In the genomic region with DNA sequence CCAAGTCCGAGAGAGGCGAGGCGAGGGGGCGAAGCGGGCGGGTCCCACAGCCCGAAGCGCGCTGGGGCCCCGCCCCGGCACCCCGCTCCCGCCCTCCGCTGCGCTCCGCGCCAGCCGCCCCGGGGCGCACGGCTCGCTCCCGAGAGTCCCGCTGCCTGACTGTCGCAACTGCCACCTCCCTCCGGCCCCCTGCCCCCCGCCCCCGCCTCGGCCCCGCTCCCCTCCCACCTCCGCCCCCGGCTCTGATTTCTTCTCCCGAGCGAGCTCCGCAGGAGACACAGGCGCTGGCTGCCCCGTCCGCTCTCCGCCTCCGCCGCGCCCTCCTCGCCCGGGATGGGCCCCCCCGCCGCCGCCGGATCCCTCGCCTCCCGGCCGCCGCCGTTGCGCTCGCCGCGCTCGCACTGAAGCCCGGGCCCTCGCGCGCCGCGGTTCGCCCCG, we compare ENCODE assay signal across 13 cellular contexts. TPM values are rescaled to one million over a fixed set of nuclear protein-coding genes. Genes with fewer than 3 reads are reported as not detected.
A peak's percentile ranks its signal among the peaks of the same experiment; 100 is the strongest.
DNase-seq lines count a peak whose midpoint lies in the region; ATAC-seq, FAIRE-seq and TF ChIP-seq lines count a peak whose summit lies in the region.
"Had no signal": no experiment of that assay in that cellular context is flagged by ENCODE, and none has a peak within 500 bp of the region (broad histone marks: within the 10 kb centered on the region; RNA-seq: fewer than 3 reads in every experiment).

A gene (plus strand): TSS at position 250 of the 438 bp plus-strand sequence. CDS start 233 bp downstream, outside the sequence.

- H3K27ac Mint-ChIP-seq in activated naive CD4-positive, alpha-beta T cell treated with anti-CD3 and anti-CD28 coated beads for 36 hours = no peak within 1 kb of the TSS

- no peak within 1 kb of the TSS for H3K23ac ChIP-seq in mesendoderm (ENCODE audit: low read length)

- H3K9me3 Mint-ChIP-seq in activated naive CD4-positive, alpha-beta T cell treated with anti-CD3 and anti-CD28 coated beads for 36 hours = no peaks in the 10 kb centered on the region

- H4K8ac ChIP-seq in mesendoderm (ENCODE audit: low read depth, low read length) = no peak within 1 kb of the TSS

- TF ChIP-seq EP300 in upper lobe of left lung (IDR thresholded peaks at IDR 0.05) = no peak

- CTCF ChIA-PET in activated naive CD4-positive, alpha-beta T cell treated with anti-CD3 and anti-CD28 coated beads for 36 hours (lab: Charles Lee) = interaction anchor here (1.1 to 4.3 kb wide), 3 partner anchors 10 to 39 kb away, joined by 3 to 22 read pairs (median 11); no protein-coding TSS in a partner anchor

- no peak within 1 kb of the TSS for H4K5ac ChIP-seq in mesendoderm (ENCODE audit: low read length)

- no CpG with 5 or more reads among the region's 66 CpGs for WGBS in mesendoderm (ENCODE audit: extremely low coverage, insufficient coverage, low lambda C conversion rate)
- WGBS in upper lobe of left lung, 2 donors = 1% methylated on average over 13 to 15 of the region's 66 CpGs

- H2BK5ac ChIP-seq in mesendoderm (ENCODE audit: low read length) = no peak within 1 kb of the TSS

- H3K27ac ChIP-seq in breast epithelium = peak within 1 kb of the TSS; percentile 58 to 59
- H3K27ac ChIP-seq in mesendoderm (ENCODE audit: low read depth, low read length) = no peak within 1 kb of the TSS
- H3K27ac ChIP-seq in upper lobe of left lung = no peak within 1 kb of the TSS

- H3K4me1 ChIP-seq in breast epithelium (no peaks in the 10 kb centered on the region), mesendoderm (ENCODE audit: control insufficient read depth, low read depth, low read length) (peaks cover 14% of the 10 kb centered on the region), upper lobe of left lung (peaks cover 18 to 25% (median 20%) of the 10 kb centered on the region in 4 donors)

- H3K56ac ChIP-seq in mesendoderm (ENCODE audit: low read length) = peak within 1 kb of the TSS; percentile 77

- DNase-seq in activated naive CD4-positive, alpha-beta T cell treated with anti-CD3 and anti-CD28 coated beads for 36 hours = no peak
- no peak for DNase-seq in activated naive CD4-positive, alpha-beta T cell (lab: John Stamatoyannopoulos, UW)
- DNase-seq in breast epithelium (ENCODE audit: low spot score in 2 of 2) (no peak), mesendoderm (no peak), upper lobe of left lung (peak in 1 of 2 donors; percentile 89), NOMO-1 treated with DMSO at 0.1 percent for 48 hours (lab: John Stamatoyannopoulos, UW; ENCODE audit: unreplicated experiment) (no peak), RCC 7860 (ENCODE audit: low spot score) (no peak)
- DNase-seq: activated effector memory CD4-positive, alpha-beta T cell treated with anti-CD3 and anti-CD28 coated beads, Interleukin-2, amount 50 U/mL, for 16 hours; DND-41; HCEC 1CT; NCI-H1694 had no signal

- H3K79me1 ChIP-seq in mesendoderm (ENCODE audit: low read length) = no peaks in the 10 kb centered on the region

- H2AK5ac ChIP-seq in mesendoderm (ENCODE audit: low read length) = no peak within 1 kb of the TSS

- H3K36me3 ChIP-seq in breast epithelium = no peaks in the 10 kb centered on the region
- no peaks in the 10 kb centered on the region for H3K36me3 ChIP-seq in mesendoderm (ENCODE audit: control insufficient read depth, insufficient read depth, low read length)
- no peaks in the 10 kb centered on the region for H3K36me3 ChIP-seq in upper lobe of left lung

- intact Hi-C loops in activated naive CD4-positive, alpha-beta T cell treated with anti-CD3 and anti-CD28 coated beads for 36 hours (cut with micrococcal nuclease) = loop anchor here (10.0 kb wide), 1 partner anchor 255 kb away; no protein-coding TSS in a partner anchor
- intact Hi-C loops in breast epithelium (cut with DNase I; ENCODE audit: low total_unique reads) = loop anchor here (10.0 kb wide), 1 partner anchor 155 kb away; no protein-coding TSS in a partner anchor

- H3K9me3 ChIP-seq in breast epithelium = no peaks in the 10 kb centered on the region
- H3K9me3 ChIP-seq in upper lobe of left lung = no peaks in the 10 kb centered on the region

- H3K4me3 ChIP-seq in breast epithelium (peak within 1 kb of the TSS; percentile 32 to 81 (median 61)), mesendoderm (ENCODE audit: low read length) (no peak within 1 kb of the TSS), upper lobe of left lung (peak within 1 kb of the TSS in 3 of 4 donors; percentile 35 to 40 (median 40))

- no peak for FAIRE-seq in RCC 7860 (lab: Jason Lieb, UNC)

- H3K4me3 Mint-ChIP-seq in activated naive CD4-positive, alpha-beta T cell treated with anti-CD3 and anti-CD28 coated beads for 36 hours = peak within 1 kb of the TSS; percentile 55

- H2BK120ac ChIP-seq in mesendoderm (ENCODE audit: low read depth, low read length) = no peak within 1 kb of the TSS

- H3K9ac ChIP-seq in mesendoderm (ENCODE audit: low read length) = peak within 1 kb of the TSS; percentile 34

- no peak within 1 kb of the TSS for H3K4ac ChIP-seq in mesendoderm (ENCODE audit: low read depth, low read length)

- TF ChIP-seq CTCF in breast epithelium (IDR thresholded peaks at IDR 0.05) = no peak
- no peak for TF ChIP-seq CTCF in upper lobe of left lung (IDR thresholded peaks at IDR 0.05)

- H3K18ac ChIP-seq in mesendoderm (ENCODE audit: low read length) = no peak within 1 kb of the TSS

- H3K27me3 ChIP-seq in breast epithelium = peaks cover 3 to 8% of the 10 kb centered on the region in 2 donors
- peaks cover 40% of the 10 kb centered on the region for H3K27me3 ChIP-seq in mesendoderm (ENCODE audit: insufficient read depth, low read length, poor library complexity)
- H3K27me3 ChIP-seq in upper lobe of left lung = peaks cover 2 to 47% (median 28%) of the 10 kb centered on the region in 4 donors

- H3K79me2 ChIP-seq in mesendoderm (ENCODE audit: control insufficient read depth, insufficient read depth, low read length) = no peaks in the 10 kb centered on the region

- no peak within 1 kb of the TSS for H2BK15ac ChIP-seq in mesendoderm (replicated peaks; ENCODE audit: low read depth)

- no peak for TF ChIP-seq POLR2A in breast epithelium (IDR thresholded peaks at IDR 0.05)
- no peak for TF ChIP-seq POLR2A in upper lobe of left lung (IDR thresholded peaks at IDR 0.05)

- peaks cover 69% of the 10 kb centered on the region for H3K27me3 Mint-ChIP-seq in activated naive CD4-positive, alpha-beta T cell treated with anti-CD3 and anti-CD28 coated beads for 36 hours (ENCODE audit: low read depth)

- H3K36me3 Mint-ChIP-seq in activated naive CD4-positive, alpha-beta T cell treated with anti-CD3 and anti-CD28 coated beads for 36 hours (ENCODE audit: low read depth) = no peaks in the 10 kb centered on the region

- ATAC-seq in upper lobe of left lung (ENCODE audit: low FRiP score in 2 of 2) (peak in 1 of 2 donors; percentile 33), HG02610 (IDR thresholded peaks at IDR 0.05; ENCODE audit: unreplicated experiment) (no peak)

- H3K4me2 ChIP-seq in mesendoderm (ENCODE audit: low read length) = peak within 1 kb of the TSS; percentile 44

- peaks cover 13% of the 10 kb centered on the region for H3K4me1 Mint-ChIP-seq in activated naive CD4-positive, alpha-beta T cell treated with anti-CD3 and anti-CD28 coated beads for 36 hours (ENCODE audit: low read depth)

RNA-seq across cellular contexts. Expression of the gene that starts here (rescaled TPM):
- total RNA-seq in activated naive CD4-positive, alpha-beta T cell treated with anti-CD3 and anti-CD28 coated beads for 36 hours = not detected
- total RNA-seq in breast epithelium (1 to 10 TPM in 2 of 3 donors, under 1 TPM in 1; 0.48 to 3.3 (median 1.3) TPM), upper lobe of left lung (1 to 10 TPM in 1 of 6 donors, under 1 TPM in 2, not detected in 3; 0.31 to 4.2 (median 0.44) TPM)
- polyA plus RNA-seq in mesendoderm (2013, experiment 1 of 2) = 0.03 TPM
- 0.03 TPM for polyA plus RNA-seq in mesendoderm (2013, experiment 2 of 2)
- total RNA-seq: temporal lobe had no signal

Comparison
In these comparisons a context has a peak if more than half of its experiments do, and no peak if none do; other contexts are left out.
1. H3K27ac ChIP-seq: peak in breast epithelium (2 of 2); none in mesendoderm (single experiment) and upper lobe of left lung (0 of 4).